In the genomic region with DNA sequence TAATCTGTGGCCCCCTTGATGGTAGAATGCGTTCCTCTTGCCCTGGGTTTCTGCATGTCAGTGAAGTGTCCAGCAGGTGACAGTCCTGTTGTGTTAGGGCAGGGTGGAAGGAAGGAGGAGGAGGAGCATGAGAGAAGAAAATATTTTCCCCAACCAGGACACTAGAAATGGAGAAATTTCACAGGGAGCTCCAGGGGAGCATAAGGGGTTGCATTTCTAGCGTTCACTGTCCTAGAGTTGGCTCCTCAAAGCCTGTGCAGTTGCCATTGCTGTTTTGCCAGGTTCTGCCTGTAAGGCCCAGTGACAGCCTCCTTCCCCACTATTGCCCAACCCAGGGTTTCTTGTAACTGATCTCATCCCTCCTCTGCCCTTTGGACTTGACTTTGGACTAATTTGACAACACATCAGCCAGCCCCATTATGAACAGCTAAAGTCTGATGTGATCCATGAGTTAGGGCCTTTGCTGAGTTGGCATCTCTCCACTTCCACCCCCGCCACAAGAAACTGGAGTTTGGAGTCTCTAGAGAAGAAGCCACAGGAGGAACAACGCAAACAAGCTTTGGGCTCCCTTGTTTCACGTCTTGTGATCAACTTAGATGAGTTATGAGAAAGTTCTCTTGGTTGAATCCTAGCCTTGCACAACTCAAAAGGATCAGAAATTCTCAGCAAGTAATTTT, we compare ENCODE assay signal across 13 cellular contexts. TPM values are rescaled to one million over a fixed set of nuclear protein-coding genes. Genes with fewer than 3 reads are reported as not detected.
DNase-seq lines count a peak whose midpoint lies in the region; ATAC-seq and TF ChIP-seq lines count a peak whose summit lies in the region.
"Had no signal": no experiment of that assay in that cellular context is flagged by ENCODE, and none has a peak within 500 bp of the region (broad histone marks: within the 10 kb centered on the region; RNA-seq: fewer than 3 reads in every experiment).

No MANE protein-coding gene starts in this region.

- H3K36me3 Mint-ChIP-seq in osteocyte (ENCODE audit: unreplicated experiment) (no peaks in the 10 kb centered on the region), endothelial cell (ENCODE audit: low read depth, unreplicated experiment) (no peaks in the 10 kb centered on the region)
- no peaks in the 10 kb centered on the region for H3K36me3 Mint-ChIP-seq in effector memory CD8-positive, alpha-beta T cell (ENCODE audit: insufficient read depth)

- in situ Hi-C loops in GM13976 (cut with MboI; ENCODE audit: low sequenced_read_pairs, unreplicated experiment) = no loop called here

- H3K27ac ChIP-seq in WERI-Rb-1 = no peak overlapping the region

- DNase-seq in AG20443 (ENCODE audit: low spot score) = peak; percentile 55
- no peak for DNase-seq in WERI-Rb-1
- peak; percentile 64 for DNase-seq in left cardiac atrium
- peak; percentile 56 for DNase-seq in osteocyte (ENCODE audit: extremely low spot score, unreplicated experiment)
- no peak for DNase-seq in GM13976 (ENCODE audit: low spot score)
- no peak for DNase-seq in endothelial cell (ENCODE audit: low spot score)
- DNase-seq in central memory CD4-positive, alpha-beta T cell = no peak
- no peak for DNase-seq in effector memory CD8-positive, alpha-beta T cell
- DNase-seq: activated CD4-positive, alpha-beta T cell treated with anti-CD3 and anti-CD28 coated beads, Interleukin-2, amount 10 ng/mL, durations not matched to agents 7 days and 5 days; HFFc6; MM.1S; NCI-H526 treated with DMSO at 0.1 percent for 48 hours; posterior cingulate gyrus had no signal

- no peaks in the 10 kb centered on the region for H3K27me3 ChIP-seq in WERI-Rb-1 (ENCODE audit: insufficient read depth, low read depth, severe bottlenecking)

- H3K27me3 Mint-ChIP-seq in osteocyte (ENCODE audit: unreplicated experiment) = no peaks in the 10 kb centered on the region
- peaks cover 1% of the 10 kb centered on the region for H3K27me3 Mint-ChIP-seq in endothelial cell (ENCODE audit: unreplicated experiment)
- peaks cover 15 to 18% of the 10 kb centered on the region in 2 donors for H3K27me3 Mint-ChIP-seq in effector memory CD8-positive, alpha-beta T cell
- H3K27me3 Mint-ChIP-seq: activated CD4-positive, alpha-beta T cell treated with anti-CD3 and anti-CD28 coated beads, Interleukin-2, amount 10 ng/mL, durations not matched to agents 7 days and 5 days had no signal

- H3K27ac Mint-ChIP-seq in osteocyte (ENCODE audit: unreplicated experiment) (no peak overlapping the region), endothelial cell (ENCODE audit: unreplicated experiment) (no peak overlapping the region)
- H3K27ac Mint-ChIP-seq in effector memory CD8-positive, alpha-beta T cell = no peak overlapping the region
- H3K27ac Mint-ChIP-seq: activated CD4-positive, alpha-beta T cell treated with anti-CD3 and anti-CD28 coated beads, Interleukin-2, amount 10 ng/mL, durations not matched to agents 7 days and 5 days; HFFc6 had no signal

- peak; percentile 76 to 86 for ATAC-seq in left cardiac atrium
- ATAC-seq in effector memory CD8-positive, alpha-beta T cell (replicated peaks) = no peak

- H3K4me3 ChIP-seq in WERI-Rb-1 (ENCODE audit: low read depth, low read length) = no peak overlapping the region

- TF ChIP-seq CTCF in WERI-Rb-1 (IDR thresholded peaks at IDR 0.05; ENCODE audit: low read depth, low read length) (peak; percentile 9; the same call in 1 of the 2 replicates), osteocyte (IDR thresholded peaks at IDR 0.05) (no peak), GM13976 (IDR thresholded peaks at IDR 0.05; ENCODE audit: borderline replicate concordance, control extremely low read depth, extremely low read depth, insufficient read depth, missing control alignments) (no peak), endothelial cell (IDR thresholded peaks at IDR 0.05; ENCODE audit: unreplicated experiment) (no peak)

- H3K4me3 Mint-ChIP-seq in osteocyte (ENCODE audit: unreplicated experiment) = no peak overlapping the region
- no peak overlapping the region for H3K4me3 Mint-ChIP-seq in endothelial cell (ENCODE audit: unreplicated experiment)
- no peak overlapping the region for H3K4me3 Mint-ChIP-seq in effector memory CD8-positive, alpha-beta T cell
- H3K4me3 Mint-ChIP-seq: activated CD4-positive, alpha-beta T cell treated with anti-CD3 and anti-CD28 coated beads, Interleukin-2, amount 10 ng/mL, durations not matched to agents 7 days and 5 days; HFFc6 had no signal

- peaks cover 23% of the 10 kb centered on the region for H3K4me1 Mint-ChIP-seq in osteocyte (ENCODE audit: unreplicated experiment)
- no peaks in the 10 kb centered on the region for H3K4me1 Mint-ChIP-seq in endothelial cell (ENCODE audit: unreplicated experiment)
- H3K4me1 Mint-ChIP-seq in effector memory CD8-positive, alpha-beta T cell (ENCODE audit: low read depth in 2 of 2) = no peaks in the 10 kb centered on the region
- H3K4me1 Mint-ChIP-seq: activated CD4-positive, alpha-beta T cell treated with anti-CD3 and anti-CD28 coated beads, Interleukin-2, amount 10 ng/mL, durations not matched to agents 7 days and 5 days had no signal

- intact Hi-C loops in left cardiac atrium (cut with DNase I) = no loop called here

- H3K9me3 Mint-ChIP-seq in osteocyte (ENCODE audit: unreplicated experiment) (no peaks in the 10 kb centered on the region), endothelial cell (ENCODE audit: unreplicated experiment) (no peaks in the 10 kb centered on the region)
- no peaks in the 10 kb centered on the region for H3K9me3 Mint-ChIP-seq in effector memory CD8-positive, alpha-beta T cell
- H3K9me3 Mint-ChIP-seq: activated CD4-positive, alpha-beta T cell treated with anti-CD3 and anti-CD28 coated beads, Interleukin-2, amount 10 ng/mL, durations not matched to agents 7 days and 5 days; HFFc6 had no signal

- H3K36me3 ChIP-seq in WERI-Rb-1 = no peaks in the 10 kb centered on the region

- H3K9me3 ChIP-seq in WERI-Rb-1 (ENCODE audit: severe bottlenecking) = no peaks in the 10 kb centered on the region

RNA-seq across cellular contexts. Expression of a gene that starts 14.0 kb away (rescaled TPM):
- 10 to 100 TPM; 13.4 to 18.8 TPM for total RNA-seq in left cardiac atrium
- 0.37 and 0.70 TPM in 2 replicates for total RNA-seq in osteocyte
- 3.8 TPM for total RNA-seq in endothelial cell (ENCODE audit: unreplicated experiment)

Comparison
In these comparisons a context has a peak if more than half of its experiments do, and no peak if none do; other contexts are left out.
1. DNase-seq: peak in AG20443 (single experiment), left cardiac atrium (single experiment) and osteocyte (single experiment); none in WERI-Rb-1 (single experiment), GM13976 (single experiment), endothelial cell (single experiment), central memory CD4-positive, alpha-beta T cell (single experiment) and effector memory CD8-positive, alpha-beta T cell (0 of 3).